ENCODE assay signal across 24 cellular contexts in genomic region chr12:121365416-121366062, GRCh38. TPM values are rescaled to one million over a fixed set of nuclear protein-coding genes. Genes with fewer than 3 reads are reported as not detected.
DNase-seq lines count a peak whose midpoint lies in the region; ATAC-seq, FAIRE-seq and TF ChIP-seq lines count a peak whose summit lies in the region.
"Had no signal": no experiment of that assay in that cellular context is flagged by ENCODE, and none has a peak within 500 bp of the region (broad histone marks: within the 10 kb centered on the region; RNA-seq: fewer than 3 reads in every experiment).

No MANE protein-coding gene starts in this region.

- H3K4me1 ChIP-seq in osteoblast (ENCODE audit: insufficient read depth, low read length): peaks cover 20% of the 10 kb centered on the region
- H3K4me1 ChIP-seq: body of pancreas, heart right ventricle, suprapubic skin, uterus had no signal

- H3K27me3 Mint-ChIP-seq in chondrocyte (ENCODE audit: low read depth): no peaks in the 10 kb centered on the region

- no peaks in the 10 kb centered on the region for H3K9me3 ChIP-seq in osteoblast (ENCODE audit: low read depth, low read length)
- H3K9me3 ChIP-seq: body of pancreas, heart right ventricle, mucosa of descending colon, suprapubic skin, uterus had no signal

- H3K4me2 ChIP-seq in osteoblast (ENCODE audit: insufficient read depth, low read length): peak overlapping the region; percentile 75

- H4K20me1 ChIP-seq in osteoblast (ENCODE audit: insufficient read depth, low read length): no peaks in the 10 kb centered on the region

- peak overlapping the region; percentile 89 for H3K27ac Mint-ChIP-seq in chondrocyte (ENCODE audit: unreplicated experiment)
- H3K27ac Mint-ChIP-seq: activated CD4-positive, alpha-beta T cell treated with anti-CD3 and anti-CD28 coated beads for 36 hours; activated naive CD8-positive, alpha-beta T cell; CD8-positive, alpha-beta T cell; T-cell had no signal

- no peak for TF ChIP-seq CTCF in chondrocyte (IDR thresholded peaks at IDR 0.05)
- TF ChIP-seq CTCF in osteoblast (IDR thresholded peaks at IDR 0.05; ENCODE audit: extremely low read depth, low read depth, low read length): no peak
- TF ChIP-seq CTCF in D721Med (IDR thresholded peaks at IDR 0.05; ENCODE audit: insufficient read depth, missing control alignments): no peak

- ATAC-seq in GM18517 (IDR thresholded peaks at IDR 0.05; ENCODE audit: unreplicated experiment): no peak
- ATAC-seq: activated CD4-positive, alpha-beta T cell treated with anti-CD3 and anti-CD28 coated beads for 36 hours; body of pancreas; CD8-positive, alpha-beta T cell; heart right ventricle; mucosa of descending colon; T-cell had no signal

- H3K9me3 Mint-ChIP-seq in chondrocyte (ENCODE audit: low read depth): no peaks in the 10 kb centered on the region
- H3K9me3 Mint-ChIP-seq: CD8-positive, alpha-beta T cell; T-cell had no signal

- peak; percentile 62 for DNase-seq in AG20443 (ENCODE audit: low spot score)
- DNase-seq in NCI-H2227 (lab: John Stamatoyannopoulos, UW; ENCODE audit: unreplicated experiment): peak; percentile 6
- DNase-seq in chondrocyte (ENCODE audit: low spot score): no peak
- peak; percentile 85 for DNase-seq in osteoblast (ENCODE audit: insufficient read length, low spot score, missing footprints)
- DNase-seq in putamen (ENCODE audit: low spot score): no peak
- no peak for DNase-seq in D721Med (ENCODE audit: insufficient read length, low spot score)
- no peak for DNase-seq in D341Med (ENCODE audit: low spot score)
- DNase-seq: activated CD4-positive, alpha-beta T cell treated with anti-CD3 and anti-CD28 coated beads for 36 hours; body of pancreas; CD8-positive, alpha-beta T cell; HCEC 1CT; heart right ventricle; mucosa of descending colon; NCI-H1417 treated with DMSO at 0.1 percent for 48 hours; NCI-H526 treated with DMSO at 0.1 percent for 48 hours; retina; Right ventricle myocardium superior; T-cell; uterus had no signal

- no peaks in the 10 kb centered on the region for H3K79me2 ChIP-seq in osteoblast (ENCODE audit: insufficient read depth, low read length)

- H3K27ac ChIP-seq in osteoblast (ENCODE audit: low read depth, low read length): peak overlapping the region; percentile 70
- H3K27ac ChIP-seq: body of pancreas, heart right ventricle, suprapubic skin, uterus had no signal

- no peak for FAIRE-seq in D721Med (lab: Jason Lieb, UNC)
- FAIRE-seq: colon, endometrium had no signal

- no peaks in the 10 kb centered on the region for H3K27me3 ChIP-seq in osteoblast (ENCODE audit: insufficient read depth, low read length)
- H3K27me3 ChIP-seq: body of pancreas, suprapubic skin, uterus had no signal

- no peaks in the 10 kb centered on the region for H3K36me3 ChIP-seq in osteoblast (ENCODE audit: insufficient read depth, low read length)
- H3K36me3 ChIP-seq: heart right ventricle, suprapubic skin, uterus had no signal

- H3K36me3 Mint-ChIP-seq in chondrocyte (ENCODE audit: low read depth): no peaks in the 10 kb centered on the region
- H3K36me3 Mint-ChIP-seq: activated naive CD8-positive, alpha-beta T cell; CD8-positive, alpha-beta T cell; T-cell had no signal

- H2AFZ ChIP-seq in osteoblast (ENCODE audit: low read length): peak overlapping the region; percentile 86

- H3K4me1 Mint-ChIP-seq in chondrocyte (ENCODE audit: low read depth): peaks cover 24% of the 10 kb centered on the region
- H3K4me1 Mint-ChIP-seq: activated CD4-positive, alpha-beta T cell treated with anti-CD3 and anti-CD28 coated beads for 36 hours; T-cell had no signal

- peak overlapping the region; percentile 14 for H3K4me3 ChIP-seq in osteoblast (ENCODE audit: insufficient read depth, low read length)
- H3K4me3 ChIP-seq: body of pancreas, heart right ventricle, mucosa of descending colon, suprapubic skin, uterus had no signal

- no peak overlapping the region for H3K4me3 Mint-ChIP-seq in chondrocyte (ENCODE audit: unreplicated experiment)
- H3K4me3 Mint-ChIP-seq: activated CD4-positive, alpha-beta T cell treated with anti-CD3 and anti-CD28 coated beads for 36 hours; activated naive CD8-positive, alpha-beta T cell; CD8-positive, alpha-beta T cell; T-cell had no signal

RNA-seq across cellular contexts. Expression of gene ANAPC5, which starts 13.3 kb away (rescaled TPM):
- total RNA-seq in chondrocyte (106 to 178 TPM (median 111 TPM) in 3 replicates), osteoblast (168 and 195 TPM in 2 replicates)

RNA-seq across cellular contexts. Expression of gene RNF34, which starts 34.4 kb away (rescaled TPM):
- total RNA-seq in chondrocyte (29.9 to 31.3 TPM (median 31.2 TPM) in 3 replicates), osteoblast (41.6 and 46.6 TPM in 2 replicates)

Comparison
In these comparisons a context has a peak if more than half of its experiments do, and no peak if none do; other contexts are left out.
1. DNase-seq: peak in AG20443 (single experiment), NCI-H2227 (single experiment) and osteoblast (single experiment); none in chondrocyte (single experiment), putamen (single experiment), D721Med (single experiment) and D341Med (single experiment).